ENCODE assay signal across 8 cellular contexts in the genomic region with DNA sequence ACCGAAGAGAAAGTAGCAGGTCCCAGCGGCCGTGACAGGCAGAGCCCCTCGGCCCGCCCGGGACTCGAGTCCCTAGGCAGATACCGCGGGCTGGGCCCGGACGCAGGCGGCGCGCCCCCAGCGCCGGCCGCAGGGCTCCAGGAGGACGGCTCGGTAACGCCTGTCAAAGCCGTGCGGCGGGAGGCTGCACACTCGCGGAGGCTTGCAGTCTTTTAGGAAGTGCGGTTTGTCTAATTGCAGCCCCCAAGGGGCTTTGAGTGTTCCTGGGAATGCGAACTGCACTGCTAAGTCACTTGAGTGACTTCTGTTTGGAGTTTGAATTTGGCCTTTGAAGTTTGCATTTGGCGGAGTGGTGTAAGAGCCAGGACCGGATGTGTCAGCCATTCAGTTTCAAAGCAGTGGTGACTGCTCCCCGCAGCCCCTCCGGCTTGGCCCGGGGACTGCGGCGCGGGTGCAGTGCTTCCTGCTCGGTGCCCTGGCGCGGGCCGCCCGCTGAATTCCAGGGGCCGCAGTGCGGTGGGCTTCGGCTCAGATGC. TPM values are rescaled to one million over a fixed set of nuclear protein-coding genes. Genes with fewer than 3 reads are reported as not detected.
A peak's percentile ranks its signal among the peaks of the same experiment; 100 is the strongest.
DNase-seq lines count a peak whose midpoint lies in the region; ATAC-seq lines count a peak whose summit lies in the region.

No MANE protein-coding gene starts in this region.

- H3K27ac ChIP-seq in right cardiac atrium (ENCODE audit: low read length) = peak overlapping the region; percentile 92

- intact Hi-C loops in right cardiac atrium (cut with DNase I) = loop anchor here in 3 of 4 donors (10.0 kb wide), 4 partner anchors 122 to 462 kb away; no protein-coding TSS in a partner anchor

- H3K9me3 ChIP-seq in right cardiac atrium (ENCODE audit: control insufficient read depth, low read length) = no peaks in the 10 kb centered on the region

- peak overlapping the region; percentile 98 for H3K4me3 ChIP-seq in right cardiac atrium (ENCODE audit: low read length)

- peaks cover 2% of the 10 kb centered on the region for H3K4me1 ChIP-seq in right cardiac atrium (ENCODE audit: control insufficient read depth, insufficient read depth, low read length)

- under 1% methylated on average over 43 of the region's 43 CpGs for WGBS in right cardiac atrium

- DNase-seq in Daoy (ENCODE audit: low read depth) = peak; percentile 83
- peak; percentile 54 for DNase-seq in HS-5 (ENCODE audit: low read depth)
- DNase-seq in SW 1271 (lab: John Stamatoyannopoulos, UW) = peak; percentile 63 to 73
- peak in 32 of 56 donors; percentile 4 to 71 (median 40) for DNase-seq in amygdala (lab: John Stamatoyannopoulos, UW)
- peak; percentile 58 to 80 (median 79) for DNase-seq in right cardiac atrium
- peak; percentile 57 for DNase-seq in renal cortical epithelial cell (ENCODE audit: low read depth)
- no peak for DNase-seq in NCI-H1436 (lab: John Stamatoyannopoulos, UW)

- ATAC-seq in GM21367 (IDR thresholded peaks at IDR 0.05; ENCODE audit: unreplicated experiment) = peak; percentile 32
- peak; percentile 65 to 80 for ATAC-seq in right cardiac atrium

- no peaks in the 10 kb centered on the region for H3K27me3 ChIP-seq in right cardiac atrium (ENCODE audit: control insufficient read depth, insufficient read depth)

RNA-seq across cellular contexts. Expression of a gene that starts 1.3 kb away (rescaled TPM):
- 8.6 and 10.2 TPM in 2 replicates for total RNA-seq in Daoy (2014; rRNA removed; shearing (Covaris generic))
- total RNA-seq in right cardiac atrium = 1 to 10 TPM; 5.4 to 9.0 (median 8.4) TPM
- 2.7 TPM for polyA plus RNA-seq in right cardiac atrium
- 35.6 and 67.5 TPM in 2 replicates for total RNA-seq in renal cortical epithelial cell
